8 cellular contexts compared by ENCODE assay signal in genomic region chr1:52636701-52637695, GRCh38. TPM values are rescaled to one million over a fixed set of nuclear protein-coding genes. Genes with fewer than 3 reads are reported as not detected.
DNase-seq lines count a peak whose midpoint lies in the region; ATAC-seq and TF ChIP-seq lines count a peak whose summit lies in the region.

No MANE protein-coding gene starts in this region.

- H3K4me1 Mint-ChIP-seq in activated naive CD4-positive, alpha-beta T cell treated with anti-CD3 and anti-CD28 coated beads, Interleukin-2, amount 10 ng/mL, durations not matched to agents 7 days and 5 days: peaks cover 82% of the 10 kb centered on the region
- peaks cover 7% of the 10 kb centered on the region for H3K4me1 Mint-ChIP-seq in Calu3 (ENCODE audit: low read depth, unreplicated experiment)

- no peak overlapping the region for H3K4me3 ChIP-seq in skin epidermis

- H3K27me3 Mint-ChIP-seq in activated naive CD4-positive, alpha-beta T cell treated with anti-CD3 and anti-CD28 coated beads, Interleukin-2, amount 10 ng/mL, durations not matched to agents 7 days and 5 days: peaks cover 6% of the 10 kb centered on the region
- peaks cover 27% of the 10 kb centered on the region for H3K27me3 Mint-ChIP-seq in Calu3 (ENCODE audit: unreplicated experiment)

- intact Hi-C loops in Calu3 (cut with micrococcal nuclease; ENCODE audit: unreplicated experiment): no loop called here

- peaks cover 21% of the 10 kb centered on the region for H3K9me3 Mint-ChIP-seq in activated naive CD4-positive, alpha-beta T cell treated with anti-CD3 and anti-CD28 coated beads, Interleukin-2, amount 10 ng/mL, durations not matched to agents 7 days and 5 days
- H3K9me3 Mint-ChIP-seq in Calu3 (ENCODE audit: low read depth, unreplicated experiment): peaks cover 2% of the 10 kb centered on the region

- H3K4me3 Mint-ChIP-seq in activated naive CD4-positive, alpha-beta T cell treated with anti-CD3 and anti-CD28 coated beads, Interleukin-2, amount 10 ng/mL, durations not matched to agents 7 days and 5 days: peak overlapping the region; percentile 66
- no peak overlapping the region for H3K4me3 Mint-ChIP-seq in Calu3 (ENCODE audit: low read depth, unreplicated experiment)

- H3K27ac ChIP-seq in RWPE1 (peak overlapping the region; percentile 68), skin epidermis (peak overlapping the region in 15 of 21 experiments; percentile 20 to 92 (median 77))

- no TSS peak for BruUV-seq in Calu3 (replicated peaks; lab: Mats Ljungman, UMichigan)

- DNase-seq in RWPE1 (ENCODE audit: low spot score) (peak; percentile 17), cerebellar nuclear complex (lab: John Stamatoyannopoulos, UW) (no peak), NCI-H748 (lab: John Stamatoyannopoulos, UW; ENCODE audit: unreplicated experiment) (no peak), Calu3 (no peak)
- peak; percentile 83 for DNase-seq in activated naive CD4-positive, alpha-beta T cell treated with anti-CD3 and anti-CD28 coated beads, Interleukin-2, amount 10 ng/mL, durations not matched to agents 7 days and 5 days

- H3K36me3 Mint-ChIP-seq in activated naive CD4-positive, alpha-beta T cell treated with anti-CD3 and anti-CD28 coated beads, Interleukin-2, amount 10 ng/mL, durations not matched to agents 7 days and 5 days: peaks cover 47% of the 10 kb centered on the region
- H3K36me3 Mint-ChIP-seq in Calu3 (ENCODE audit: insufficient read depth, unreplicated experiment): no peaks in the 10 kb centered on the region

- CTCF ChIA-PET in RWPE1 (lab: Yijun Ruan, JAX): no interaction called here
- CTCF ChIA-PET in activated naive CD4-positive, alpha-beta T cell treated with anti-CD3 and anti-CD28 coated beads, Interleukin-2, amount 10 ng/mL, durations not matched to agents 7 days and 5 days (lab: Charles Lee): interaction anchor here (1.4 to 3.4 kb wide), 3 partner anchors 46 to 232 kb away, joined by 4 to 19 read pairs (median 4); partner anchors contain the start of genes ORC1 and PRPF38A
- CTCF ChIA-PET in Calu3 (lab: Charles Lee): no interaction called here

- ATAC-seq in GM18868 (IDR thresholded peaks at IDR 0.05; ENCODE audit: unreplicated experiment) (peak; percentile 80), HG02938 (IDR thresholded peaks at IDR 0.05; ENCODE audit: unreplicated experiment) (peak; percentile 84)

- TF ChIP-seq CTCF in RWPE1 (conservative IDR thresholded peaks at IDR 0.05; ENCODE audit: low read depth): no peak
- no peak for TF ChIP-seq CTCF in Calu3 (IDR thresholded peaks at IDR 0.05; ENCODE audit: unreplicated experiment)

- H3K27ac Mint-ChIP-seq in activated naive CD4-positive, alpha-beta T cell treated with anti-CD3 and anti-CD28 coated beads, Interleukin-2, amount 10 ng/mL, durations not matched to agents 7 days and 5 days: peak overlapping the region; percentile 99
- H3K27ac Mint-ChIP-seq in Calu3 (ENCODE audit: unreplicated experiment): no peak overlapping the region

- POLR2A ChIA-PET in RWPE1 (lab: Yijun Ruan, JAX; ENCODE audit: low non-redundant PET): no interaction called here

RNA-seq across cellular contexts. Expression of gene SHISAL2A, which starts 4.0 kb away (rescaled TPM):
- not detected in 2 replicates for total RNA-seq in Calu3 (2022)

RNA-seq across cellular contexts. Expression of gene GPX7, which starts 34.8 kb away (rescaled TPM):
- not detected in 2 replicates for total RNA-seq in Calu3 (2022)

Comparison
In these comparisons a context has a peak if more than half of its experiments do, and no peak if none do; other contexts are left out.
1. DNase-seq: peak in RWPE1 (single experiment) and activated naive CD4-positive, alpha-beta T cell treated with anti-CD3 and anti-CD28 coated beads, Interleukin-2, amount 10 ng/mL, durations not matched to agents 7 days and 5 days (single experiment); none in cerebellar nuclear complex (0 of 2), NCI-H748 (single experiment) and Calu3 (single experiment).